ENCODE assay signal across 1 cellular context in the genomic region with DNA sequence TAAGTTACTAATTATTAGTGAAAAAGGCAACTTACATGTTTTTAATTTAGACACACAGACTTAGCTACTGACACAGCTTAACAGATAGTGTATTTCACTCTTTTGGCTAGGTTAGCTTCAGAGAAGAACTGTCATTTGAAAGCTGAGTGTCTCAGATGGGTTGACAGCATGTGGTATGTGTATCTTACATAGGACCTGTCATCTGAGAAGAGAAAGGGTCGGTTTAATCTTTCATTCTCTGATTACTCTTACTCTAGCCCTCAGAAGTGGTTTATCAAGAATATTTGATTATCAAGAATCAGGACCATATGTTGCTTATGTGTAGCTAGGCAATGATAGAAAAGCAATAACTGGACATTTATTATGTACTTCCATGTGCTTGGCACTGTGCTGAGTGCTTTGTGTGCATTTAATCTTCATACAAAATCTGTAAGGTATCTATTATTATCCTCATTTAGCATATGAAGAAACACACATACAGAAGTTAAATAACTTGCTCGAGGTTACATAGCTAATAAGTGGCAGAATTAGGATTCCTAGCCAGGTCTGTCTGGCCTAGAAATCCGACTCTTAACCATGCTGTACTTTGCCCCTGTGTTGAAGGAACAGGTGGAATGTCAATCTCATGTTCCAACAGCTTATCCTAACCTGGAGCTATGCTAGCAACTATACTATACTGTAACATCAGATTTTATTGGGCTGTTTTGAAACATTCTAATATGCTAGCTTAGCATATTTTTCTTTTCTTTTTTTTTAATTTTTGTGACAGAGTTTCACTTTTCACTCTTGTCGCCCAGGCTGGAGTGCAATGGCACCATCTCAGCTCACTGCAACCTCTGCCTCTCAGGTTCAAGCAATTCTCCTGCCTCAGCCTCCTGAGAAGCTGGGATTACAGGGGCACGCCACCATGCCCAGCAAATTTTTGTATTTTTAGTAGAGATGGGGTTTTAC.
TF ChIP-seq lines count a peak whose summit lies in the region.

No MANE protein-coding gene starts in this region.

TF ChIP-seq in HepG2, 621 proteins besides CTCF, POLR2A, EP300 and RAD21 (continues in another document):
- no peak for TF ChIP-seq CEBPB (IDR thresholded peaks at IDR 0.05; ENCODE audit: borderline replicate concordance, low read depth, low read length)
- TF ChIP-seq, protein P1, sequence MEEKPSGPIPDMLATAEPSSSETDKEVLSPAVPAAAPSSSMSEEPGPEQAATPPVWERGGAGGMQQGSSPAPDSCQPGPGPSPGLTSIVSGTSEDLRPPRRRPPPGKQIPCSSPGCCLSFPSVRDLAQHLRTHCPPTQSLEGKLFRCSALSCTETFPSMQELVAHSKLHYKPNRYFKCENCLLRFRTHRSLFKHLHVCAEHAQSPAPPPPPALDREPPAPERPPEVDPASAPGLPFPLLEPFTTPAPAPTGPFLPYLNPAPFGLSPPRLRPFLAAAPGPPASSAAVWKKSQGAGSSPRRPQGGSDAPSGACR (CRISPR knock-in tag; IDR thresholded peaks at IDR 0.05), result no peak
- no peak for TF ChIP-seq ZNF264 (CRISPR knock-in tag; IDR thresholded peaks at IDR 0.05)
- TF ChIP-seq ZFP41 (CRISPR knock-in tag; IDR thresholded peaks at IDR 0.05; ENCODE audit: borderline replicate concordance), result no peak
- peak; percentile 87 for TF ChIP-seq HNF4A (CRISPR knock-in tag; IDR thresholded peaks at IDR 0.05)
- TF ChIP-seq, protein P2, sequence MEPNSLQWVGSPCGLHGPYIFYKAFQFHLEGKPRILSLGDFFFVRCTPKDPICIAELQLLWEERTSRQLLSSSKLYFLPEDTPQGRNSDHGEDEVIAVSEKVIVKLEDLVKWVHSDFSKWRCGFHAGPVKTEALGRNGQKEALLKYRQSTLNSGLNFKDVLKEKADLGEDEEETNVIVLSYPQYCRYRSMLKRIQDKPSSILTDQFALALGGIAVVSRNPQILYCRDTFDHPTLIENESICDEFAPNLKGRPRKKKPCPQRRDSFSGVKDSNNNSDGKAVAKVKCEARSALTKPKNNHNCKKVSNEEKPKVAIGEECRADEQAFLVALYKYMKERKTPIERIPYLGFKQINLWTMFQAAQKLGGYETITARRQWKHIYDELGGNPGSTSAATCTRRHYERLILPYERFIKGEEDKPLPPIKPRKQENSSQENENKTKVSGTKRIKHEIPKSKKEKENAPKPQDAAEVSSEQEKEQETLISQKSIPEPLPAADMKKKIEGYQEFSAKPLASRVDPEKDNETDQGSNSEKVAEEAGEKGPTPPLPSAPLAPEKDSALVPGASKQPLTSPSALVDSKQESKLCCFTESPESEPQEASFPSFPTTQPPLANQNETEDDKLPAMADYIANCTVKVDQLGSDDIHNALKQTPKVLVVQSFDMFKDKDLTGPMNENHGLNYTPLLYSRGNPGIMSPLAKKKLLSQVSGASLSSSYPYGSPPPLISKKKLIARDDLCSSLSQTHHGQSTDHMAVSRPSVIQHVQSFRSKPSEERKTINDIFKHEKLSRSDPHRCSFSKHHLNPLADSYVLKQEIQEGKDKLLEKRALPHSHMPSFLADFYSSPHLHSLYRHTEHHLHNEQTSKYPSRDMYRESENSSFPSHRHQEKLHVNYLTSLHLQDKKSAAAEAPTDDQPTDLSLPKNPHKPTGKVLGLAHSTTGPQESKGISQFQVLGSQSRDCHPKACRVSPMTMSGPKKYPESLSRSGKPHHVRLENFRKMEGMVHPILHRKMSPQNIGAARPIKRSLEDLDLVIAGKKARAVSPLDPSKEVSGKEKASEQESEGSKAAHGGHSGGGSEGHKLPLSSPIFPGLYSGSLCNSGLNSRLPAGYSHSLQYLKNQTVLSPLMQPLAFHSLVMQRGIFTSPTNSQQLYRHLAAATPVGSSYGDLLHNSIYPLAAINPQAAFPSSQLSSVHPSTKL (CRISPR knock-in tag; IDR thresholded peaks at IDR 0.05), result peak; percentile 57
- TF ChIP-seq ZNF331 (CRISPR knock-in tag; IDR thresholded peaks at IDR 0.05), result peak; percentile 49; the same call in 1 of the 2 replicates
- 0 out of 2 replicates have a peak, but pooled peaks have one; percentile 55 for TF ChIP-seq SIX4 (CRISPR knock-in tag; IDR thresholded peaks at IDR 0.05)
- TF ChIP-seq CREM (IDR thresholded peaks at IDR 0.05), result no peak
- no peak for TF ChIP-seq CREM (CRISPR knock-in tag; IDR thresholded peaks at IDR 0.05)
- TF ChIP-seq, protein P3, sequence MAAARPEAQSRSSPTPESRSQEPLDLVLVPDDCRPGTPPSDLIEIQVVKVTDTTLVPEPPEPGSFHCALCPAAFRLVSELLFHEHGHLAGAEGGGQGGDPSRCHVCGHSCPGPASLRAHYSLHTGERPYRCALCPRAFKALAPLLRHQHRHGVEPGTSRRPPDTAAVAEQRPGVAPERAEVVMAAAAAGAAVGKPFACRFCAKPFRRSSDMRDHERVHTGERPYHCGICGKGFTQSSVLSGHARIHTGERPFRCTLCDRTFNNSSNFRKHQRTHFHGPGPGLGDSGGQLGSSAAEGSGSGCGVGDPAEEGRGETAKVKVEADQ (CRISPR knock-in tag; IDR thresholded peaks at IDR 0.05; ENCODE audit: borderline replicate concordance), result no peak
- no peak for TF ChIP-seq ZNF296 (CRISPR knock-in tag; conservative IDR thresholded peaks at IDR 0.05)
- no peak for TF ChIP-seq ZNF652 (CRISPR knock-in tag; IDR thresholded peaks at IDR 0.05; ENCODE audit: borderline replicate concordance, low read depth)
- no peak for TF ChIP-seq ZNF577 (CRISPR knock-in tag; IDR thresholded peaks at IDR 0.05; ENCODE audit: borderline replicate concordance, low read depth)
- TF ChIP-seq IRF2 (CRISPR knock-in tag; IDR thresholded peaks at IDR 0.05), result peak; percentile 15; the same call in 1 of the 2 replicates
- no peak for TF ChIP-seq THYN1 (CRISPR knock-in tag; IDR thresholded peaks at IDR 0.05; ENCODE audit: borderline replicate concordance, low read depth)
- 0 out of 2 replicates have a peak, but pooled peaks have one; percentile 14 for TF ChIP-seq KAT8 (CRISPR knock-in tag; IDR thresholded peaks at IDR 0.05)
- no peak for TF ChIP-seq KMT2B (CRISPR knock-in tag; IDR thresholded peaks at IDR 0.05)
- no peak for TF ChIP-seq DMAP1 (CRISPR knock-in tag; IDR thresholded peaks at IDR 0.05)
- no peak for TF ChIP-seq SIN3B (IDR thresholded peaks at IDR 0.05; ENCODE audit: low read length)
- TF ChIP-seq GATAD2A (CRISPR knock-in tag; IDR thresholded peaks at IDR 0.05), result peak; percentile 50; the same call in 1 of the 2 replicates
- TF ChIP-seq ZNF430 (CRISPR knock-in tag; IDR thresholded peaks at IDR 0.05), result no peak
- no peak for TF ChIP-seq ATM (IDR thresholded peaks at IDR 0.05; ENCODE audit: borderline replicate concordance)
- no peak for TF ChIP-seq ZBTB8A (CRISPR knock-in tag; IDR thresholded peaks at IDR 0.05; ENCODE audit: borderline replicate concordance, low read depth)
- no peak for TF ChIP-seq SOX6 (IDR thresholded peaks at IDR 0.05)
- TF ChIP-seq SOX6 (CRISPR knock-in tag; IDR thresholded peaks at IDR 0.05), result no peak
- no peak for TF ChIP-seq HDAC1 (CRISPR knock-in tag; IDR thresholded peaks at IDR 0.05)
- TF ChIP-seq ZNF431 (CRISPR knock-in tag; IDR thresholded peaks at IDR 0.05; ENCODE audit: borderline replicate concordance, low read depth), result no peak
- TF ChIP-seq FOXA3 (CRISPR knock-in tag; IDR thresholded peaks at IDR 0.05), result peak; percentile 46
- TF ChIP-seq, protein P4, sequence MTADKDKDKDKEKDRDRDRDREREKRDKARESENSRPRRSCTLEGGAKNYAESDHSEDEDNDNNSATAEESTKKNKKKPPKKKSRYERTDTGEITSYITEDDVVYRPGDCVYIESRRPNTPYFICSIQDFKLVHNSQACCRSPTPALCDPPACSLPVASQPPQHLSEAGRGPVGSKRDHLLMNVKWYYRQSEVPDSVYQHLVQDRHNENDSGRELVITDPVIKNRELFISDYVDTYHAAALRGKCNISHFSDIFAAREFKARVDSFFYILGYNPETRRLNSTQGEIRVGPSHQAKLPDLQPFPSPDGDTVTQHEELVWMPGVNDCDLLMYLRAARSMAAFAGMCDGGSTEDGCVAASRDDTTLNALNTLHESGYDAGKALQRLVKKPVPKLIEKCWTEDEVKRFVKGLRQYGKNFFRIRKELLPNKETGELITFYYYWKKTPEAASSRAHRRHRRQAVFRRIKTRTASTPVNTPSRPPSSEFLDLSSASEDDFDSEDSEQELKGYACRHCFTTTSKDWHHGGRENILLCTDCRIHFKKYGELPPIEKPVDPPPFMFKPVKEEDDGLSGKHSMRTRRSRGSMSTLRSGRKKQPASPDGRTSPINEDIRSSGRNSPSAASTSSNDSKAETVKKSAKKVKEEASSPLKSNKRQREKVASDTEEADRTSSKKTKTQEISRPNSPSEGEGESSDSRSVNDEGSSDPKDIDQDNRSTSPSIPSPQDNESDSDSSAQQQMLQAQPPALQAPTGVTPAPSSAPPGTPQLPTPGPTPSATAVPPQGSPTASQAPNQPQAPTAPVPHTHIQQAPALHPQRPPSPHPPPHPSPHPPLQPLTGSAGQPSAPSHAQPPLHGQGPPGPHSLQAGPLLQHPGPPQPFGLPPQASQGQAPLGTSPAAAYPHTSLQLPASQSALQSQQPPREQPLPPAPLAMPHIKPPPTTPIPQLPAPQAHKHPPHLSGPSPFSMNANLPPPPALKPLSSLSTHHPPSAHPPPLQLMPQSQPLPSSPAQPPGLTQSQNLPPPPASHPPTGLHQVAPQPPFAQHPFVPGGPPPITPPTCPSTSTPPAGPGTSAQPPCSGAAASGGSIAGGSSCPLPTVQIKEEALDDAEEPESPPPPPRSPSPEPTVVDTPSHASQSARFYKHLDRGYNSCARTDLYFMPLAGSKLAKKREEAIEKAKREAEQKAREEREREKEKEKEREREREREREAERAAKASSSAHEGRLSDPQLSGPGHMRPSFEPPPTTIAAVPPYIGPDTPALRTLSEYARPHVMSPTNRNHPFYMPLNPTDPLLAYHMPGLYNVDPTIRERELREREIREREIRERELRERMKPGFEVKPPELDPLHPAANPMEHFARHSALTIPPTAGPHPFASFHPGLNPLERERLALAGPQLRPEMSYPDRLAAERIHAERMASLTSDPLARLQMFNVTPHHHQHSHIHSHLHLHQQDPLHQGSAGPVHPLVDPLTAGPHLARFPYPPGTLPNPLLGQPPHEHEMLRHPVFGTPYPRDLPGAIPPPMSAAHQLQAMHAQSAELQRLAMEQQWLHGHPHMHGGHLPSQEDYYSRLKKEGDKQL (CRISPR knock-in tag; IDR thresholded peaks at IDR 0.05; ENCODE audit: low read depth), result no peak
- TF ChIP-seq ZNF792 (CRISPR knock-in tag; IDR thresholded peaks at IDR 0.05), result no peak
- TF ChIP-seq, protein P5, sequence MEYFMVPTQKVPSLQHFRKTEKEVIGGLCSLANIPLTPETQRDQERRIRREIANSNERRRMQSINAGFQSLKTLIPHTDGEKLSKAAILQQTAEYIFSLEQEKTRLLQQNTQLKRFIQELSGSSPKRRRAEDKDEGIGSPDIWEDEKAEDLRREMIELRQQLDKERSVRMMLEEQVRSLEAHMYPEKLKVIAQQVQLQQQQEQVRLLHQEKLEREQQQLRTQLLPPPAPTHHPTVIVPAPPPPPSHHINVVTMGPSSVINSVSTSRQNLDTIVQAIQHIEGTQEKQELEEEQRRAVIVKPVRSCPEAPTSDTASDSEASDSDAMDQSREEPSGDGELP (IDR thresholded peaks at IDR 0.05; ENCODE audit: borderline replicate concordance, low read depth), result peak; percentile 34; the same call in 1 of the 2 replicates
- TF ChIP-seq FOXC1 (CRISPR knock-in tag; IDR thresholded peaks at IDR 0.05; ENCODE audit: borderline replicate concordance), result no peak
- TF ChIP-seq HNRNPH1 (optimal IDR thresholded peaks at IDR 0.05; ENCODE audit: low read depth, low read length), result no peak
- TF ChIP-seq, protein P6, sequence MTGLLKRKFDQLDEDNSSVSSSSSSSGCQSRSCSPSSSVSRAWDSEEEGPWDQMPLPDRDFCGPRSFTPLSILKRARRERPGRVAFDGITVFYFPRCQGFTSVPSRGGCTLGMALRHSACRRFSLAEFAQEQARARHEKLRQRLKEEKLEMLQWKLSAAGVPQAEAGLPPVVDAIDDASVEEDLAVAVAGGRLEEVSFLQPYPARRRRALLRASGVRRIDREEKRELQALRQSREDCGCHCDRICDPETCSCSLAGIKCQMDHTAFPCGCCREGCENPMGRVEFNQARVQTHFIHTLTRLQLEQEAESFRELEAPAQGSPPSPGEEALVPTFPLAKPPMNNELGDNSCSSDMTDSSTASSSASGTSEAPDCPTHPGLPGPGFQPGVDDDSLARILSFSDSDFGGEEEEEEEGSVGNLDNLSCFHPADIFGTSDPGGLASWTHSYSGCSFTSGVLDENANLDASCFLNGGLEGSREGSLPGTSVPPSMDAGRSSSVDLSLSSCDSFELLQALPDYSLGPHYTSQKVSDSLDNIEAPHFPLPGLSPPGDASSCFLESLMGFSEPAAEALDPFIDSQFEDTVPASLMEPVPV (CRISPR knock-in tag; IDR thresholded peaks at IDR 0.05), result no peak
- TF ChIP-seq HOXD1 (CRISPR knock-in tag; IDR thresholded peaks at IDR 0.05), result no peak
- no peak for TF ChIP-seq ZSCAN21 (CRISPR knock-in tag; IDR thresholded peaks at IDR 0.05; ENCODE audit: borderline replicate concordance)
- TF ChIP-seq, protein P7, sequence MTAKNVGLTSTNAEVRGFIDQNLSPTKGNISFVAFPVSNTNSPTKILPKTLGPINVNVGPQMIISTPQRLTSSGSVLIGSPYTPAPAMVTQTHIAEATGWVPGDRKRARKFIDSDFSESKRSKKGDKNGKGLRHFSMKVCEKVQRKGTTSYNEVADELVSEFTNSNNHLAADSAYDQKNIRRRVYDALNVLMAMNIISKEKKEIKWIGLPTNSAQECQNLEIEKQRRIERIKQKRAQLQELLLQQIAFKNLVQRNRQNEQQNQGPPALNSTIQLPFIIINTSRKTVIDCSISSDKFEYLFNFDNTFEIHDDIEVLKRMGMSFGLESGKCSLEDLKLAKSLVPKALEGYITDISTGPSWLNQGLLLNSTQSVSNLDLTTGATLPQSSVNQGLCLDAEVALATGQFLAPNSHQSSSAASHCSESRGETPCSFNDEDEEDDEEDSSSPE (CRISPR knock-in tag; IDR thresholded peaks at IDR 0.05), result no peak
- no peak for TF ChIP-seq TARDBP (CRISPR knock-in tag; IDR thresholded peaks at IDR 0.05)
- TF ChIP-seq ZNF329 (CRISPR knock-in tag; IDR thresholded peaks at IDR 0.05; ENCODE audit: low read depth), result no peak
- no peak for TF ChIP-seq ZNF460 (CRISPR knock-in tag; IDR thresholded peaks at IDR 0.05; ENCODE audit: borderline replicate concordance)
- TF ChIP-seq HOXA7 (CRISPR knock-in tag; IDR thresholded peaks at IDR 0.05), result no peak
- TF ChIP-seq ASH2L (IDR thresholded peaks at IDR 0.05; ENCODE audit: insufficient read length, low read depth, low read length), result peak; percentile 21
- no peak for TF ChIP-seq BORCS8-MEF2B (CRISPR knock-in tag; IDR thresholded peaks at IDR 0.05)
- no peak for TF ChIP-seq ONECUT2 (CRISPR knock-in tag; IDR thresholded peaks at IDR 0.05)
- TF ChIP-seq ZNF678 (CRISPR knock-in tag; IDR thresholded peaks at IDR 0.05), result no peak
- no peak for TF ChIP-seq POLR2G (IDR thresholded peaks at IDR 0.05; ENCODE audit: low read depth, low read length)
